Comparison of ENCODE assay signal across 8 cellular contexts in genomic region chr14:75306917-75307699, GRCh38. TPM values are rescaled to one million over a fixed set of nuclear protein-coding genes. Genes with fewer than 3 reads are reported as not detected.
DNase-seq lines count a peak whose midpoint lies in the region; ATAC-seq and TF ChIP-seq lines count a peak whose summit lies in the region.

No MANE protein-coding gene starts in this region.

- H3K4me1 ChIP-seq in Loucy (ENCODE audit: insufficient read depth, low read length, poor library complexity, severe bottlenecking) (peaks cover 5% of the 10 kb centered on the region), SJCRH30 (peaks cover 8% of the 10 kb centered on the region; the same call in 1 of the 2 replicates)

- H3K9me3 ChIP-seq in Loucy (ENCODE audit: insufficient read depth, low read depth, low read length) (no peaks in the 10 kb centered on the region), SJCRH30 (replicated peaks) (no peaks in the 10 kb centered on the region)

- H3K36me3 ChIP-seq in Loucy (ENCODE audit: insufficient read depth, low read length) = no peaks in the 10 kb centered on the region
- H3K36me3 ChIP-seq in SJCRH30 = no peaks in the 10 kb centered on the region

- ATAC-seq in HG03039 (IDR thresholded peaks at IDR 0.05; ENCODE audit: unreplicated experiment) = no peak
- no peak for ATAC-seq in HG03460 (IDR thresholded peaks at IDR 0.05; ENCODE audit: unreplicated experiment)
- ATAC-seq in HG02885 (IDR thresholded peaks at IDR 0.05; ENCODE audit: poor library complexity, unreplicated experiment) = no peak

- H3K4me2 ChIP-seq in Loucy (ENCODE audit: low read depth, low read length, poor library complexity, severe bottlenecking) = no peak overlapping the region

- no peak overlapping the region for H3K4me3 ChIP-seq in Loucy (ENCODE audit: low read length, poor library complexity, severe bottlenecking)
- no peak overlapping the region for H3K4me3 ChIP-seq in SJCRH30

- no peak overlapping the region for H3K9ac ChIP-seq in Loucy (ENCODE audit: low read depth, low read length, poor library complexity, severe bottlenecking)

- H4K20me1 ChIP-seq in Loucy (ENCODE audit: insufficient read depth, low read length, poor library complexity, severe bottlenecking) = no peaks in the 10 kb centered on the region

- peak; percentile 43 for TF ChIP-seq CTCF in 22Rv1 (IDR thresholded peaks at IDR 0.05)
- TF ChIP-seq CTCF in GM10266 (IDR thresholded peaks at IDR 0.05; ENCODE audit: control insufficient read depth, insufficient read depth, low read depth, missing control alignments) = peak; percentile 57
- peak; percentile 78 for TF ChIP-seq CTCF in Loucy (conservative IDR thresholded peaks at IDR 0.05; ENCODE audit: low read length)

- H2AFZ ChIP-seq in Loucy (ENCODE audit: low read length) = peak overlapping the region; percentile 78

- H3F3A ChIP-seq in Loucy (ENCODE audit: low read depth) = no peaks in the 10 kb centered on the region

- no peaks in the 10 kb centered on the region for H3K79me2 ChIP-seq in Loucy (ENCODE audit: insufficient read depth, low read length)

- peak; percentile 36 for DNase-seq in GM10266 (ENCODE audit: extremely low spot score)
- peak; percentile 18 to 37 for DNase-seq in SJCRH30
- peak; percentile 15 for DNase-seq in iris pigment epithelial cell (ENCODE audit: low read depth)

- no peaks in the 10 kb centered on the region for H3K9me2 ChIP-seq in Loucy (replicated peaks; ENCODE audit: low read depth, low read length)

- H3K27ac ChIP-seq in 22Rv1 (no peak overlapping the region), SJCRH30 (no peak overlapping the region)

- H3K27me3 ChIP-seq in Loucy (ENCODE audit: insufficient read depth, low read length, poor library complexity, severe bottlenecking) = no peaks in the 10 kb centered on the region
- no peaks in the 10 kb centered on the region for H3K27me3 ChIP-seq in SJCRH30

RNA-seq across cellular contexts. Expression of gene FOS, which starts 28.5 kb away (rescaled TPM):
- total RNA-seq in SJCRH30 (2014; rRNA removed; shearing (Covaris generic)) = 2.9 and 3.1 TPM in 2 replicates
